ENCODE assay signal across 14 cellular contexts in genomic region chr21:42532466-42533181, GRCh38. TPM values are rescaled to one million over a fixed set of nuclear protein-coding genes. Genes with fewer than 3 reads are reported as not detected.
DNase-seq lines count a peak whose midpoint lies in the region; ATAC-seq lines count a peak whose summit lies in the region.
"Had no signal": no experiment of that assay in that cellular context is flagged by ENCODE, and none has a peak within 500 bp of the region (broad histone marks: within the 10 kb centered on the region; RNA-seq: fewer than 3 reads in every experiment).

No MANE protein-coding gene starts in this region.

- H3K4me1 Mint-ChIP-seq in naive thymus-derived CD4-positive, alpha-beta T cell = peaks cover 15 to 36% (median 24%) of the 10 kb centered on the region in 7 donors
- peaks cover 25% of the 10 kb centered on the region for H3K4me1 Mint-ChIP-seq in stimulated activated effector memory CD8-positive, alpha-beta T cell treated with anti-CD3 and anti-CD28 coated beads, Interleukin-12 subunit alpha, Interleukin-12 subunit beta, amount 100 ng/mL, for 72 hours

- no peaks in the 10 kb centered on the region for H3K9me3 ChIP-seq in naive thymus-derived CD4-positive, alpha-beta T cell (ENCODE audit: control insufficient read depth in 2 of 3, low read length in 3 of 3)
- H3K9me3 ChIP-seq: neutrophil had no signal

- no peaks in the 10 kb centered on the region for H3K9me3 Mint-ChIP-seq in naive thymus-derived CD4-positive, alpha-beta T cell
- no peaks in the 10 kb centered on the region for H3K9me3 Mint-ChIP-seq in stimulated activated effector memory CD8-positive, alpha-beta T cell treated with anti-CD3 and anti-CD28 coated beads, Interleukin-12 subunit alpha, Interleukin-12 subunit beta, amount 100 ng/mL, for 72 hours
- H3K9me3 Mint-ChIP-seq: stimulated activated naive CD8-positive, alpha-beta T cell treated with anti-CD3 and anti-CD28 coated beads, Interleukin-15, Interleukin-2, amounts not matched to agents 100 ng/mL and 50 ng/mL, for 24 hours had no signal

- no peak overlapping the region for H3K4me3 Mint-ChIP-seq in naive thymus-derived CD4-positive, alpha-beta T cell
- H3K4me3 Mint-ChIP-seq in stimulated activated effector memory CD8-positive, alpha-beta T cell treated with anti-CD3 and anti-CD28 coated beads, Interleukin-12 subunit alpha, Interleukin-12 subunit beta, amount 100 ng/mL, for 72 hours = no peak overlapping the region
- H3K4me3 Mint-ChIP-seq: stimulated activated naive CD8-positive, alpha-beta T cell treated with anti-CD3 and anti-CD28 coated beads, Interleukin-15, Interleukin-2, amounts not matched to agents 100 ng/mL and 50 ng/mL, for 24 hours had no signal

- H3K27ac ChIP-seq in naive thymus-derived CD4-positive, alpha-beta T cell (ENCODE audit: low read depth, low read length) = no peak overlapping the region
- H3K27ac ChIP-seq: C4-2B, epithelial cell of prostate, HL-60, neutrophil had no signal

- peak overlapping the region in 1 of 9 donors; percentile 78 for H3K27ac Mint-ChIP-seq in naive thymus-derived CD4-positive, alpha-beta T cell
- no peak overlapping the region for H3K27ac Mint-ChIP-seq in stimulated activated effector memory CD8-positive, alpha-beta T cell treated with anti-CD3 and anti-CD28 coated beads, Interleukin-12 subunit alpha, Interleukin-12 subunit beta, amount 100 ng/mL, for 72 hours
- H3K27ac Mint-ChIP-seq: stimulated activated naive CD8-positive, alpha-beta T cell treated with anti-CD3 and anti-CD28 coated beads, Interleukin-15, Interleukin-2, amounts not matched to agents 100 ng/mL and 50 ng/mL, for 24 hours had no signal

- intact Hi-C loops in naive thymus-derived CD4-positive, alpha-beta T cell (cut with micrococcal nuclease) = no loop called here

- ATAC-seq in naive thymus-derived CD4-positive, alpha-beta T cell = peak; percentile 77
- no peak for ATAC-seq in stimulated activated effector memory CD8-positive, alpha-beta T cell treated with anti-CD3 and anti-CD28 coated beads, Interleukin-12 subunit alpha, Interleukin-12 subunit beta, amount 100 ng/mL, for 72 hours

- H3K4me3 ChIP-seq in naive thymus-derived CD4-positive, alpha-beta T cell (ENCODE audit: low read length) = no peak overlapping the region

- CTCF ChIA-PET in naive thymus-derived CD4-positive, alpha-beta T cell (lab: Charles Lee) = interaction anchor here (0.6 kb wide), 1 partner anchor 23 kb away, joined by 3 read pairs; no protein-coding TSS in a partner anchor

- H3K27me3 Mint-ChIP-seq in naive thymus-derived CD4-positive, alpha-beta T cell = no peaks in the 10 kb centered on the region
- H3K27me3 Mint-ChIP-seq: stimulated activated naive CD8-positive, alpha-beta T cell treated with anti-CD3 and anti-CD28 coated beads, Interleukin-15, Interleukin-2, amounts not matched to agents 100 ng/mL and 50 ng/mL, for 24 hours had no signal

- H3K4me1 ChIP-seq in naive thymus-derived CD4-positive, alpha-beta T cell (ENCODE audit: control insufficient read depth in 2 of 2, insufficient read depth in 2 of 2, low read length in 2 of 2) = peaks cover 9 to 13% of the 10 kb centered on the region in 2 donors

- DNase-seq in AG20443 (ENCODE audit: low spot score) = peak; percentile 34
- peak; percentile 89 for DNase-seq in NCI-H2196 (lab: John Stamatoyannopoulos, UW; ENCODE audit: unreplicated experiment)
- peak; percentile 92 for DNase-seq in foreskin melanocyte
- DNase-seq in naive thymus-derived CD4-positive, alpha-beta T cell = no peak
- DNase-seq in NCI-H1930 (lab: John Stamatoyannopoulos, UW) = no peak
- DNase-seq in stimulated activated CD4-positive, alpha-beta T cell treated with anti-CD3 and anti-CD28 coated beads, Interleukin-15, amount 100 ng/mL, for 24 hours = no peak
- no peak for DNase-seq in DMS 273 treated with DMSO at 0.1 percent for 48 hours (lab: John Stamatoyannopoulos, UW)
- DNase-seq in stimulated activated effector memory CD8-positive, alpha-beta T cell treated with anti-CD3 and anti-CD28 coated beads, Interleukin-12 subunit alpha, Interleukin-12 subunit beta, amount 100 ng/mL, for 72 hours (ENCODE audit: low spot score in 2 of 2) = no peak
- DNase-seq: NK-92 treated with Interleukin-12 subunit alpha and Interleukin-12 subunit beta, amount 100 ng/mL, for 24 hours had no signal

- H3K36me3 ChIP-seq in naive thymus-derived CD4-positive, alpha-beta T cell (ENCODE audit: control insufficient read depth in 2 of 3, insufficient read depth in 3 of 3, low read length in 3 of 3) = peaks cover 0 to 18% (median 0%) of the 10 kb centered on the region in 3 experiments

- no peaks in the 10 kb centered on the region for H3K27me3 ChIP-seq in naive thymus-derived CD4-positive, alpha-beta T cell (ENCODE audit: control insufficient read depth in 2 of 2, insufficient read depth in 2 of 2, low read length in 2 of 2)
- H3K27me3 ChIP-seq: neutrophil had no signal

- peaks cover 0 to 22% (median 16%) of the 10 kb centered on the region in 5 donors for H3K36me3 Mint-ChIP-seq in naive thymus-derived CD4-positive, alpha-beta T cell
- peaks cover 17% of the 10 kb centered on the region for H3K36me3 Mint-ChIP-seq in stimulated activated effector memory CD8-positive, alpha-beta T cell treated with anti-CD3 and anti-CD28 coated beads, Interleukin-12 subunit alpha, Interleukin-12 subunit beta, amount 100 ng/mL, for 72 hours

- POLR2A ChIA-PET in naive thymus-derived CD4-positive, alpha-beta T cell (lab: Charles Lee) = interaction anchor here (0.7 kb wide), 1 partner anchor 42 kb away, joined by 3 read pairs; no protein-coding TSS in a partner anchor

RNA-seq across cellular contexts. Expression of gene SLC37A1, which starts 19.0 kb away (rescaled TPM):
- total RNA-seq in naive thymus-derived CD4-positive, alpha-beta T cell = 10 to 100 TPM; 15.1 to 23.2 (median 18.1) TPM
- polyA plus RNA-seq in naive thymus-derived CD4-positive, alpha-beta T cell = 1 to 10 TPM; 4.4 to 7.8 TPM

RNA-seq across cellular contexts. Expression of gene RSPH1, which starts 36.6 kb away (rescaled TPM):
- under 1 TPM in 2 of 5 experiments, not detected in 3; 0.27 to 0.40 TPM for total RNA-seq in naive thymus-derived CD4-positive, alpha-beta T cell
- not detected for polyA plus RNA-seq in naive thymus-derived CD4-positive, alpha-beta T cell

Comparison
In these comparisons a context has a peak if more than half of its experiments do, and no peak if none do; other contexts are left out.
1. DNase-seq: peak in AG20443 (single experiment), NCI-H2196 (single experiment) and foreskin melanocyte (single experiment); none in naive thymus-derived CD4-positive, alpha-beta T cell (0 of 9), NCI-H1930 (0 of 2), stimulated activated CD4-positive, alpha-beta T cell treated with anti-CD3 and anti-CD28 coated beads, Interleukin-15, amount 100 ng/mL, for 24 hours (single experiment), DMS 273 treated with DMSO at 0.1 percent for 48 hours (single experiment) and stimulated activated effector memory CD8-positive, alpha-beta T cell treated with anti-CD3 and anti-CD28 coated beads, Interleukin-12 subunit alpha, Interleukin-12 subunit beta, amount 100 ng/mL, for 72 hours (0 of 2).